1 cellular context compared by ENCODE assay signal in the genomic region with DNA sequence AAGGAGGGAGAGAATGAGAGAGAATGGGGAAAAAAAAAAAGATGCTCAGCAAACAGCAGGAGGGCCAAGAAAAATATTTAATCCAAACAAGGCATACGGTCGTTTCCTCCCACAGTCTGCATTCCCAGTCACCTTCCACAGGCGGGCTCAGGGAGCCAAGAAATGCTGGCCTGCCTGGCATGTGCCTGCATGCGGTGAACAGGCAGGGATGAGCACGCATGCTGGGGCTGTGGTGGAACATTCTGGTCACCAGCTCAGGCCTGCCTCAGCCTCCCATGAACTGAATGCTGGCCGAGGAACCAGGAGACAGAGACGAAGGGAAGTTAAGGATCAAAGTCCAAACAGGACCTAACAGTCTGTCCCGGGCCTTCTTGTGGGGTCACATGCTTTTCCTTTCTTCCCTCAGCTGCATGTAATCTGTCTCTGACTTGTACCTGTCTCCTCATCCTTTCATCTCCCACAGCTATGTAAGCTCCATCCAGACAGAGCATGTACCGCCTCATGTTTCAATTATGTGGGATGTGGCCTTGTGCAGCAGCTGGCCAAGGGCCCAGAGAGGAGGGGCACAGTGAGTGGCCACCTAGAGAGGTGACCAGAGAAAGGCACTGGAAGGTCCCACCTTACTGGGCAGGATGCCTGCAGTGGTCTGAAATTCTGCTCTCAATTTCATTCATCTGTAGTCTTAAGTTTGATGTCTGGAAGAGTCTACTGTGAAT.
TF ChIP-seq lines count a peak whose summit lies in the region.

No MANE protein-coding gene starts in this region.

TF ChIP-seq in HEK293T, 16 proteins besides CTCF, POLR2A, EP300 and RAD21 (continued from another document):
- TF ChIP-seq, protein P1, sequence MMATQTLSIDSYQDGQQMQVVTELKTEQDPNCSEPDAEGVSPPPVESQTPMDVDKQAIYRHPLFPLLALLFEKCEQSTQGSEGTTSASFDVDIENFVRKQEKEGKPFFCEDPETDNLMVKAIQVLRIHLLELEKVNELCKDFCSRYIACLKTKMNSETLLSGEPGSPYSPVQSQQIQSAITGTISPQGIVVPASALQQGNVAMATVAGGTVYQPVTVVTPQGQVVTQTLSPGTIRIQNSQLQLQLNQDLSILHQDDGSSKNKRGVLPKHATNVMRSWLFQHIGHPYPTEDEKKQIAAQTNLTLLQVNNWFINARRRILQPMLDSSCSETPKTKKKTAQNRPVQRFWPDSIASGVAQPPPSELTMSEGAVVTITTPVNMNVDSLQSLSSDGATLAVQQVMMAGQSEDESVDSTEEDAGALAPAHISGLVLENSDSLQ (IDR thresholded peaks at IDR 0.05), result no peak
- TF ChIP-seq SP1 (IDR thresholded peaks at IDR 0.05) (no peak), SUZ12 (IDR thresholded peaks at IDR 0.05) (no peak), HDGF (IDR thresholded peaks at IDR 0.05; ENCODE audit: borderline replicate concordance) (no peak), LEF1 (IDR thresholded peaks at IDR 0.05; ENCODE audit: borderline replicate concordance) (no peak), FOXK2 (IDR thresholded peaks at IDR 0.05) (no peak), ELF4 (IDR thresholded peaks at IDR 0.05) (no peak)
